13 cellular contexts compared by ENCODE assay signal in the genomic region with DNA sequence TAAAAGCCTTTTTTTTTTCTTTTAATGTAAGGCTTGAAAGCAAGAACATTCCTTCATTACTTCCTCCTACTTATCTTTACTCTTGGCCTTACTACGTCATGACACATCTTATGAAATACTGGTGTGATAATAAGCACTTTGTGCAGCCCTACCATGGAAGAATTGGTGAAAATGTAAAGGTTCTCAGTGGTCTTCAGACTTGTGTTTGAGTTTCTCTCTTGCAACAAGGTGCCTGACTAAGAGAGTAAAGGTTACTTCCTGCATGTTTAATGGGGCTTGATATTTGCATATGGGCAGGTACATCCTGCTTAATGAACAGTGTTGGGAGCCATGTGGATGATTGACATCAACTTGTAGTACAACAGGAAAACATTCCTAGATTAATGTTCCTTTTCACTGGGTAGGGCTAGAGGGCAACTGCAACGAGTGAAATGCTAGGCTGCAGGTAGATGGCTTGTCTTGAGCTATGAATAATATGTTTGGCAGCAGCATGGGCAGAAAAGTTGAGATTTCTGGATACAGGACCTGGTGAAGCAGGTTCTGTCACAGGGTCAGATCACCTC.
A peak's percentile ranks its signal among the peaks of the same experiment; 100 is the strongest.
DNase-seq lines count a peak whose midpoint lies in the region; ATAC-seq, FAIRE-seq and TF ChIP-seq lines count a peak whose summit lies in the region.
"Had no signal": no experiment of that assay in that cellular context is flagged by ENCODE, and none has a peak within 500 bp of the region (broad histone marks: within the 10 kb centered on the region; RNA-seq: fewer than 3 reads in every experiment).

No MANE protein-coding gene starts in this region.

- H3K36me3 ChIP-seq in bronchial epithelial cell (ENCODE audit: control insufficient read depth, insufficient read depth, low read length), result peaks cover 1% of the 10 kb centered on the region
- H3K36me3 ChIP-seq: tibial artery had no signal

- H3K4me3 ChIP-seq in bronchial epithelial cell (ENCODE audit: low read depth, low read length), result no peak overlapping the region
- H3K4me3 ChIP-seq: tibial artery had no signal

- peak overlapping the region in 1 of 3 experiments; percentile 22 for H3K4me3 Mint-ChIP-seq in nephron

- H3K4me1 Mint-ChIP-seq in nephron, result peaks cover 25% of the 10 kb centered on the region

- FAIRE-seq in bronchial epithelial cell (lab: Jason Lieb, UNC), result no peak

- TF ChIP-seq CTCF in bronchial epithelial cell (IDR thresholded peaks at IDR 0.05; ENCODE audit: insufficient read depth, low read length, severe bottlenecking) (no peak), nephron (IDR thresholded peaks at IDR 0.05; ENCODE audit: unreplicated experiment in 3 of 3) (no peak)

- peak overlapping the region; percentile 83 to 95 (median 88) for H3K27ac Mint-ChIP-seq in nephron

- no peaks in the 10 kb centered on the region for H3K27me3 Mint-ChIP-seq in nephron (ENCODE audit: low read depth)

- no peak for ATAC-seq in GM18517 (IDR thresholded peaks at IDR 0.05; ENCODE audit: unreplicated experiment)

- peak; percentile 12 for DNase-seq in DMS153 (lab: John Stamatoyannopoulos, UW)
- DNase-seq in DMS153 treated with DMSO at 0.1 percent for 48 hours (lab: John Stamatoyannopoulos, UW; ENCODE audit: unreplicated experiment), result no peak
- DNase-seq in NCI-H510A (lab: John Stamatoyannopoulos, UW), result peak; percentile 15
- peak; percentile 60 for DNase-seq in bronchial epithelial cell (ENCODE audit: low read depth)
- DNase-seq in effector CD8-positive, alpha-beta T cell (lab: John Stamatoyannopoulos, UW), result no peak
- no peak for DNase-seq in RPMI8226
- DNase-seq: 8988T, EL, foreskin fibroblast, T1000, tibial artery had no signal

- no peaks in the 10 kb centered on the region for H3K27me3 ChIP-seq in bronchial epithelial cell (ENCODE audit: control insufficient read depth, insufficient read depth, low read length)
- H3K27me3 ChIP-seq: tibial artery had no signal

- H3K36me3 Mint-ChIP-seq in nephron (ENCODE audit: low read depth), result peaks cover 15% of the 10 kb centered on the region

- peaks cover 4% of the 10 kb centered on the region for H3K9me3 Mint-ChIP-seq in nephron

Comparison
In these comparisons a context has a peak if more than half of its experiments do, and no peak if none do; other contexts are left out.
1. DNase-seq: peak in DMS153 (single experiment), NCI-H510A (single experiment) and bronchial epithelial cell (single experiment); none in DMS153 treated with DMSO at 0.1 percent for 48 hours (single experiment), effector CD8-positive, alpha-beta T cell (single experiment) and RPMI8226 (single experiment).